8 cellular contexts compared by ENCODE assay signal in the genomic region with DNA sequence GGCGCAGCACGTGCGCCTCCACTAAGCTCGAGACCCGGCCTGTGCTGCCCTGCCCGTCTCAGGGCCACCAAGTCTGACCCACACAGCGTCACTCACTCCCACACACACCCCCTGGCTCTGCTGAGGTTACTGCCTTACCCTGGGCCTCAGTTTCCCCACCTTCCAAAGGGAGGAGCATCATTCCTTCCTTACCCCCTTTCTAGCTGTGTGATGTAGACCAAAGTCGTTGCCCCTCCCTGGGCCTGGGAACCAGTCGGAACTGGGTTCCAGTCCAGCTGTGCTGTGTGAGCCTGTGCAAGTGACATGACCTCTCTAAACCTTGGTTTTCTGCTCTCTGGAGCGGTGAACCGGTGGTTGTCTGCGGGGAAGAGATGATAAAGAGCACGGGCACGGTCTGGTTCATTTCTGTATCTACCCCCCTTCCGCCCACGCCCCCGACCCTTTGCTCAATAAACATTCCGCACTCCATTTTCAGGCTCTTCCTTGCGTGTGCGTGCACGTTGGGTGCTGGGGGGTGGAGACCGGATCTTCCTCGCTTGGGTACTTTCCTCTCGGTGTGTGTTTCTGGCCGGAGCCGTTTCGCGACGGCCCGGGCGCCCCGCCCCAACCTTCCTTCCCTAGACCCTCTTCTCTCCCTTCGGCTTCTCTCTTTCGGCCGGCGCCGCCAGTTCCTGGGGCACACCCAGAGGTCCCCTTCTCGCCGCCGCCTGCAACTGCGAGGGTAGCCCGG. TPM values are rescaled to one million over a fixed set of nuclear protein-coding genes. Genes with fewer than 3 reads are reported as not detected.
DNase-seq lines count a peak whose midpoint lies in the region; ATAC-seq and TF ChIP-seq lines count a peak whose summit lies in the region.

A gene with protein sequence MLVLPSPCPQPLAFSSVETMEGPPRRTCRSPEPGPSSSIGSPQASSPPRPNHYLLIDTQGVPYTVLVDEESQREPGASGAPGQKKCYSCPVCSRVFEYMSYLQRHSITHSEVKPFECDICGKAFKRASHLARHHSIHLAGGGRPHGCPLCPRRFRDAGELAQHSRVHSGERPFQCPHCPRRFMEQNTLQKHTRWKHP (plus strand): TSS at position 647 of the 730 bp plus-strand sequence. CDS start 923 bp downstream, outside the sequence.

- peak within 1 kb of the TSS; percentile 93 for H3K4me3 Mint-ChIP-seq in T-helper 2 cell treated with Interferon-gamma antibody and Interleukin-4, amounts not matched to agents 5 μg/mL and 100 μg/mL, for 36 hours

- H3K4me2 ChIP-seq in BLaER1 treated with 17β-estradiol and CSF1 and Interleukin-3, amounts not matched to agents 10 nM and 100 nM: peak within 1 kb of the TSS; percentile 95 to 100 (median 100)

- H3K9me3 ChIP-seq in BLaER1 treated with 17β-estradiol and CSF1 and Interleukin-3, amounts not matched to agents 10 nM and 100 nM (replicated peaks in 1 of 11): no peaks in the 10 kb centered on the region
- no peaks in the 10 kb centered on the region for H3K9me3 ChIP-seq in right cardiac atrium (ENCODE audit: control insufficient read depth, low read length)
- H3K9me3 ChIP-seq in vagina: no peaks in the 10 kb centered on the region

- H3K9me3 Mint-ChIP-seq in T-helper 2 cell treated with Interferon-gamma antibody and Interleukin-4, amounts not matched to agents 5 μg/mL and 100 μg/mL, for 36 hours: peaks cover 3% of the 10 kb centered on the region

- peak within 1 kb of the TSS; percentile 78 to 91 (median 87) for H3K4me3 ChIP-seq in BLaER1 treated with 17β-estradiol and CSF1 and Interleukin-3, amounts not matched to agents 10 nM and 100 nM
- peak within 1 kb of the TSS; percentile 85 for H3K4me3 ChIP-seq in right cardiac atrium (ENCODE audit: low read length)
- peak within 1 kb of the TSS; percentile 57 to 83 for H3K4me3 ChIP-seq in vagina

- no peak for TF ChIP-seq POLR2A in vagina (IDR thresholded peaks at IDR 0.05)

- no peaks in the 10 kb centered on the region for H3K27me3 Mint-ChIP-seq in T-helper 2 cell treated with Interferon-gamma antibody and Interleukin-4, amounts not matched to agents 5 μg/mL and 100 μg/mL, for 36 hours (ENCODE audit: low read depth)

- H3K36me3 ChIP-seq in BLaER1 treated with 17β-estradiol and CSF1 and Interleukin-3, amounts not matched to agents 10 nM and 100 nM: peaks cover 20 to 35% (median 28%) of the 10 kb centered on the region in 11 experiments
- H3K36me3 ChIP-seq in vagina: peaks cover 0 to 11% of the 10 kb centered on the region in 2 donors

- H3K27me3 ChIP-seq in BLaER1 treated with 17β-estradiol and CSF1 and Interleukin-3, amounts not matched to agents 10 nM and 100 nM: no peaks in the 10 kb centered on the region
- H3K27me3 ChIP-seq in right cardiac atrium (ENCODE audit: control insufficient read depth, insufficient read depth) (no peaks in the 10 kb centered on the region), vagina (no peaks in the 10 kb centered on the region)

- 2% methylated on average over 42 of the region's 42 CpGs for WGBS in right cardiac atrium

- peak; percentile 59 for DNase-seq in NCI-H146 treated with DMSO at 0.1 percent for 48 hours (lab: John Stamatoyannopoulos, UW; ENCODE audit: unreplicated experiment)
- peak; percentile 83 for DNase-seq in T-helper 2 cell treated with Interferon-gamma antibody and Interleukin-4, amounts not matched to agents 5 μg/mL and 100 μg/mL, for 36 hours (ENCODE audit: low spot score)
- DNase-seq in anterior cingulate cortex (lab: John Stamatoyannopoulos, UW): peak in 55 of 58 donors; percentile 16 to 79 (median 58)
- peak; percentile 74 to 89 (median 88) for DNase-seq in right cardiac atrium
- DNase-seq in pulmonary artery endothelial cell (ENCODE audit: low read depth, low spot score): no peak
- no peak for DNase-seq in vagina (ENCODE audit: extremely low spot score in 2 of 2)

- peaks cover 33% of the 10 kb centered on the region for H3K4me1 Mint-ChIP-seq in T-helper 2 cell treated with Interferon-gamma antibody and Interleukin-4, amounts not matched to agents 5 μg/mL and 100 μg/mL, for 36 hours (ENCODE audit: low read depth)

- no peak for TF ChIP-seq CTCF in vagina (IDR thresholded peaks at IDR 0.05)

- peak within 1 kb of the TSS; percentile 83 to 97 (median 89) for H3K9ac ChIP-seq in BLaER1 treated with 17β-estradiol and CSF1 and Interleukin-3, amounts not matched to agents 10 nM and 100 nM

- H3K4me1 ChIP-seq in BLaER1 treated with 17β-estradiol and CSF1 and Interleukin-3, amounts not matched to agents 10 nM and 100 nM: peaks cover 61 to 76% (median 69%) of the 10 kb centered on the region in 10 experiments
- H3K4me1 ChIP-seq in right cardiac atrium (ENCODE audit: control insufficient read depth, insufficient read depth, low read length) (peaks cover 6% of the 10 kb centered on the region), vagina (peaks cover 63% of the 10 kb centered on the region)

- peak within 1 kb of the TSS; percentile 96 for H3K27ac Mint-ChIP-seq in T-helper 2 cell treated with Interferon-gamma antibody and Interleukin-4, amounts not matched to agents 5 μg/mL and 100 μg/mL, for 36 hours

- peak within 1 kb of the TSS; percentile 50 to 92 (median 86); a peak in 21 of 22 replicates for H3K27ac ChIP-seq in BLaER1 treated with 17β-estradiol and CSF1 and Interleukin-3, amounts not matched to agents 10 nM and 100 nM
- peak within 1 kb of the TSS; percentile 73 for H3K27ac ChIP-seq in right cardiac atrium (ENCODE audit: low read length)
- H3K27ac ChIP-seq in vagina: peak within 1 kb of the TSS; percentile 97

- H4K20me1 ChIP-seq in BLaER1 treated with 17β-estradiol and CSF1 and Interleukin-3, amounts not matched to agents 10 nM and 100 nM: peaks cover 0 to 46% (median 23%) of the 10 kb centered on the region in 11 experiments; a peak in 16 of 22 replicates

- intact Hi-C loops in right cardiac atrium (cut with DNase I): no loop called here
- intact Hi-C loops in vagina (cut with DNase I): no loop called here

- ATAC-seq in GM21390 (IDR thresholded peaks at IDR 0.05; ENCODE audit: unreplicated experiment): peak; percentile 31
- peak; percentile 44 to 52 for ATAC-seq in right cardiac atrium

- H3K36me3 Mint-ChIP-seq in T-helper 2 cell treated with Interferon-gamma antibody and Interleukin-4, amounts not matched to agents 5 μg/mL and 100 μg/mL, for 36 hours (ENCODE audit: low read depth): peaks cover 18% of the 10 kb centered on the region

RNA-seq across cellular contexts. Expression of the gene that starts here (rescaled TPM):
- 10 to 100 TPM in 1 of 4 donors, 1 to 10 TPM in 3; 7.7 to 12.5 (median 9.3) TPM for total RNA-seq in right cardiac atrium
- 6.3 TPM for polyA plus RNA-seq in right cardiac atrium
- 18.0 and 33.9 TPM in 2 replicates for total RNA-seq in pulmonary artery endothelial cell
- 15.5 TPM for total RNA-seq in vagina

Comparison
In these comparisons a context has a peak if more than half of its experiments do, and no peak if none do; other contexts are left out.
1. DNase-seq: peak in NCI-H146 treated with DMSO at 0.1 percent for 48 hours (single experiment), T-helper 2 cell treated with Interferon-gamma antibody and Interleukin-4, amounts not matched to agents 5 μg/mL and 100 μg/mL, for 36 hours (single experiment), anterior cingulate cortex (55 of 58) and right cardiac atrium (3 of 3); none in pulmonary artery endothelial cell (single experiment) and vagina (0 of 2).
2. Peak in every context shown above with its lines, with median percentiles within 50 percentile points of each other: H3K27ac ChIP-seq and H3K4me3 ChIP-seq.